Comparison of ENCODE assay signal across 20 cellular contexts in genomic region chr3:112298781-112299180, GRCh38. TPM values are rescaled to one million over a fixed set of nuclear protein-coding genes. Genes with fewer than 3 reads are reported as not detected.
"Had no signal": no experiment of that assay in that cellular context is flagged by ENCODE, and none has a peak within 500 bp of the region (broad histone marks: within the 10 kb centered on the region; RNA-seq: fewer than 3 reads in every experiment).

No MANE protein-coding gene starts in this region.

- DNase-seq: activated CD4-positive, alpha-beta T cell treated with anti-CD3 and anti-CD28 coated beads for 1 hour; activated CD4-positive, alpha-beta T cell treated with anti-CD3 and anti-CD28 coated beads, Interleukin-2, amount 50 U/mL, for 48 hours; activated naive CD4-positive, alpha-beta T cell treated with anti-CD3 and anti-CD28 coated beads, Interleukin-2, amount 50 U/mL, for 16 hours; activated T-cell treated with anti-CD3 and anti-CD28 coated beads, Interleukin-2, amount 50 U/mL, for 4 hours; adrenal gland; cerebellar nuclear complex; effector CD4-positive, alpha-beta T cell; heart left ventricle; left lung; midbrain; nephron progenitor cell; nucleus accumbens; sigmoid colon; stimulated activated CD4-positive, alpha-beta T cell treated with anti-CD3 and anti-CD28 coated beads, Interleukin-4, amount 100 ng/mL, for 4 hours; stimulated activated naive CD4-positive, alpha-beta T cell; upper lobe of right lung had no signal

- H3K27ac Mint-ChIP-seq: nephron progenitor cell had no signal

- H3K36me3 ChIP-seq: adrenal gland, breast epithelium, gastroesophageal sphincter, heart left ventricle, left lung, sigmoid colon, upper lobe of right lung had no signal

- H3K4me3 Mint-ChIP-seq: activated T-cell treated with anti-CD3 and anti-CD28 coated beads, Interleukin-2, amount 50 U/mL, for 4 hours; nephron progenitor cell had no signal

- H3K27me3 ChIP-seq: adrenal gland, breast epithelium, gastroesophageal sphincter, heart left ventricle, left lung, sigmoid colon, upper lobe of right lung had no signal

- H3K4me3 ChIP-seq: adrenal gland, breast epithelium, gastroesophageal sphincter, heart left ventricle, left lung, sigmoid colon, upper lobe of right lung had no signal

- H3K27ac ChIP-seq: adrenal gland, breast epithelium, gastroesophageal sphincter, heart left ventricle, left lung, sigmoid colon, upper lobe of right lung had no signal

- H3K9me3 ChIP-seq: adrenal gland, breast epithelium, gastroesophageal sphincter, heart left ventricle, left lung, sigmoid colon, upper lobe of right lung had no signal

- H3K4me1 ChIP-seq: breast epithelium had no signal

- H3K9me3 Mint-ChIP-seq: activated T-cell treated with anti-CD3 and anti-CD28 coated beads, Interleukin-2, amount 50 U/mL, for 4 hours had no signal

- ATAC-seq: activated T-cell treated with anti-CD3 and anti-CD28 coated beads, Interleukin-2, amount 50 U/mL, for 4 hours; esophagus mucosa; gastroesophageal sphincter; heart left ventricle; left lung; upper lobe of right lung had no signal

RNA-seq across cellular contexts. Expression of gene SLC9C1, which starts 4.8 kb away (rescaled TPM):
- total RNA-seq: activated T-cell treated with anti-CD3 and anti-CD28 coated beads, Interleukin-2, amount 50 U/mL, for 4 hours; adrenal gland; astrocyte; esophagus mucosa; upper lobe of right lung had no signal
- polyA plus RNA-seq: adrenal gland had no signal
